25 cellular contexts compared by ENCODE assay signal in genomic region chr3:25018909-25019308, GRCh38.
A peak's percentile ranks its signal among the peaks of the same experiment; 100 is the strongest.
DNase-seq lines count a peak whose midpoint lies in the region; ATAC-seq, FAIRE-seq and TF ChIP-seq lines count a peak whose summit lies in the region.
"Had no signal": no experiment of that assay in that cellular context is flagged by ENCODE, and none has a peak within 500 bp of the region (broad histone marks: within the 10 kb centered on the region; RNA-seq: fewer than 3 reads in every experiment).

No MANE protein-coding gene starts in this region.

- H3K4me3 ChIP-seq in lower leg skin (ENCODE audit: low read depth, poor library complexity, severe bottlenecking): no peak overlapping the region
- H3K4me3 ChIP-seq: BLaER1 had no signal

- intact Hi-C loops in lower leg skin (cut with DNase I; ENCODE audit: low total_unique reads): no loop called here
- intact Hi-C loops in activated CD8-positive, alpha-beta T cell treated with anti-CD3 and anti-CD28 coated beads for 36 hours (cut with micrococcal nuclease): no loop called here

- no peak overlapping the region for H3K4me3 Mint-ChIP-seq in activated CD8-positive, alpha-beta T cell treated with anti-CD3 and anti-CD28 coated beads for 36 hours
- H3K4me3 Mint-ChIP-seq: CD14-positive monocyte; CD4-positive, alpha-beta memory T cell; CD4-positive, CD25-positive, alpha-beta regulatory T cell; CD8-positive, alpha-beta memory T cell had no signal

- TF ChIP-seq CTCF in lower leg skin (IDR thresholded peaks at IDR 0.05): no peak
- no peak for TF ChIP-seq CTCF in activated CD8-positive, alpha-beta T cell treated with anti-CD3 and anti-CD28 coated beads for 36 hours (IDR thresholded peaks at IDR 0.05)

- TF ChIP-seq POLR2A in lower leg skin (IDR thresholded peaks at IDR 0.05): no peak

- peak; percentile 8 for FAIRE-seq in endometrium (lab: Jason Lieb, UNC)
- FAIRE-seq: A204.1, GM12891 had no signal

- no peak for DNase-seq in lower leg skin (ENCODE audit: low spot score in 2 of 2)
- DNase-seq in activated CD8-positive, alpha-beta T cell treated with anti-CD3 and anti-CD28 coated beads for 36 hours: no peak
- no peak for DNase-seq in NOMO-1 (lab: John Stamatoyannopoulos, UW; ENCODE audit: unreplicated experiment in 2 of 2)
- DNase-seq: 8988T; ACHN; BE2C; C1 segment of cervical spinal cord; CD4-positive, alpha-beta memory T cell; CD4-positive, CD25-positive, alpha-beta regulatory T cell; CD8-positive, alpha-beta memory T cell; COR-L47; DMS 273 treated with DMSO at 0.1 percent for 48 hours; DMS153; DMS53; DMS79; DND-41; EL; GDM1 had no signal

- no peaks in the 10 kb centered on the region for H3K9me3 Mint-ChIP-seq in activated CD8-positive, alpha-beta T cell treated with anti-CD3 and anti-CD28 coated beads for 36 hours

- POLR2A ChIA-PET in activated CD8-positive, alpha-beta T cell treated with anti-CD3 and anti-CD28 coated beads for 36 hours (lab: Charles Lee): no interaction called here

- CTCF ChIA-PET in activated CD8-positive, alpha-beta T cell treated with anti-CD3 and anti-CD28 coated beads for 36 hours (lab: Charles Lee): no interaction called here

- no peaks in the 10 kb centered on the region for H3K27me3 Mint-ChIP-seq in activated CD8-positive, alpha-beta T cell treated with anti-CD3 and anti-CD28 coated beads for 36 hours
- H3K27me3 Mint-ChIP-seq: CD4-positive, alpha-beta memory T cell; CD4-positive, CD25-positive, alpha-beta regulatory T cell; CD8-positive, alpha-beta memory T cell had no signal

- H3K36me3 Mint-ChIP-seq in activated CD8-positive, alpha-beta T cell treated with anti-CD3 and anti-CD28 coated beads for 36 hours (ENCODE audit: low read depth): no peaks in the 10 kb centered on the region
- H3K36me3 Mint-ChIP-seq: CD14-positive monocyte; CD4-positive, alpha-beta memory T cell; CD4-positive, CD25-positive, alpha-beta regulatory T cell; CD8-positive, alpha-beta memory T cell had no signal

- no peaks in the 10 kb centered on the region for H3K4me1 Mint-ChIP-seq in activated CD8-positive, alpha-beta T cell treated with anti-CD3 and anti-CD28 coated beads for 36 hours (ENCODE audit: low read depth)
- H3K4me1 Mint-ChIP-seq: CD14-positive monocyte; CD4-positive, alpha-beta memory T cell; CD4-positive, CD25-positive, alpha-beta regulatory T cell; CD8-positive, alpha-beta memory T cell had no signal

- H3K27ac Mint-ChIP-seq in activated CD8-positive, alpha-beta T cell treated with anti-CD3 and anti-CD28 coated beads for 36 hours: no peak overlapping the region
- H3K27ac Mint-ChIP-seq: CD14-positive monocyte; CD4-positive, alpha-beta memory T cell; CD4-positive, CD25-positive, alpha-beta regulatory T cell; CD8-positive, alpha-beta memory T cell had no signal

- ATAC-seq in HG02610 (IDR thresholded peaks at IDR 0.05; ENCODE audit: unreplicated experiment): peak; percentile 51
- peak; percentile 48 for ATAC-seq in HG03520 (IDR thresholded peaks at IDR 0.05; ENCODE audit: unreplicated experiment)
- no peak for ATAC-seq in activated CD8-positive, alpha-beta T cell treated with anti-CD3 and anti-CD28 coated beads for 36 hours
